Comparison of ENCODE assay signal across 10 cellular contexts in genomic region chr11:31809857-31810778, GRCh38. TPM values are rescaled to one million over a fixed set of nuclear protein-coding genes. Genes with fewer than 3 reads are reported as not detected.
A peak's percentile ranks its signal among the peaks of the same experiment; 100 is the strongest.
DNase-seq lines count a peak whose midpoint lies in the region; ATAC-seq and TF ChIP-seq lines count a peak whose summit lies in the region.
"Had no signal": no experiment of that assay in that cellular context is flagged by ENCODE, and none has a peak within 500 bp of the region (broad histone marks: within the 10 kb centered on the region; RNA-seq: fewer than 3 reads in every experiment).

No MANE protein-coding gene starts in this region.

- H3K4me1 ChIP-seq in smooth muscle cell (ENCODE audit: low read depth), result peaks cover 70% of the 10 kb centered on the region

- 2% methylated on average over 76 of the region's 91 CpGs for WGBS in smooth muscle cell (ENCODE audit: low lambda C conversion rate)

- peak overlapping the region; percentile 12 for H3K27ac Mint-ChIP-seq in activated naive CD8-positive, alpha-beta T cell treated with anti-CD3 and anti-CD28 coated beads, Interleukin-2, amount 10 ng/mL, durations not matched to agents 7 days and 5 days

- peaks cover 6% of the 10 kb centered on the region for H3K36me3 Mint-ChIP-seq in activated naive CD8-positive, alpha-beta T cell treated with anti-CD3 and anti-CD28 coated beads, Interleukin-2, amount 10 ng/mL, durations not matched to agents 7 days and 5 days

- no peaks in the 10 kb centered on the region for H3K79me2 ChIP-seq in smooth muscle cell (ENCODE audit: low read depth)

- peaks cover 13% of the 10 kb centered on the region for H4K20me1 ChIP-seq in smooth muscle cell (ENCODE audit: low read depth)

- POLR2A ChIA-PET in activated naive CD8-positive, alpha-beta T cell treated with anti-CD3 and anti-CD28 coated beads, Interleukin-2, amount 10 ng/mL, durations not matched to agents 7 days and 5 days (lab: Charles Lee), result interaction anchor here (0.6 kb wide), 1 partner anchor 13 kb away, joined by 5 read pairs; no protein-coding TSS in a partner anchor

- H3K27me3 ChIP-seq in smooth muscle cell (ENCODE audit: low read depth), result peaks cover 100% of the 10 kb centered on the region

- peak overlapping the region; percentile 93 for H3K4me2 ChIP-seq in smooth muscle cell

- H3K4me1 Mint-ChIP-seq in activated naive CD8-positive, alpha-beta T cell treated with anti-CD3 and anti-CD28 coated beads, Interleukin-2, amount 10 ng/mL, durations not matched to agents 7 days and 5 days, result peaks cover 27% of the 10 kb centered on the region

- H2AFZ ChIP-seq in smooth muscle cell (ENCODE audit: low read depth), result peak overlapping the region; percentile 72

- no peak for ATAC-seq in activated naive CD8-positive, alpha-beta T cell treated with anti-CD3 and anti-CD28 coated beads, Interleukin-2, amount 10 ng/mL, durations not matched to agents 7 days and 5 days (ENCODE audit: low read depth)
- ATAC-seq in GM21447 (IDR thresholded peaks at IDR 0.05; ENCODE audit: unreplicated experiment), result no peak

- H3K27me3 Mint-ChIP-seq in activated naive CD8-positive, alpha-beta T cell treated with anti-CD3 and anti-CD28 coated beads, Interleukin-2, amount 10 ng/mL, durations not matched to agents 7 days and 5 days, result peaks cover 83% of the 10 kb centered on the region

- H3K27ac ChIP-seq in smooth muscle cell (ENCODE audit: low read depth), result no peak overlapping the region

- H3K4me3 ChIP-seq in iPS-11a (ENCODE audit: low read depth, low read length) (peak overlapping the region; percentile 20), smooth muscle cell (peak overlapping the region; percentile 44)

- no peaks in the 10 kb centered on the region for H3K9me3 ChIP-seq in smooth muscle cell (replicated peaks; ENCODE audit: low read depth)

- DNase-seq in EL (peak; percentile 58), LHCN-M2 (ENCODE audit: low read depth) (peak; percentile 31), smooth muscle cell (lab: John Stamatoyannopoulos, UW; ENCODE audit: unreplicated experiment) (no peak), iPS-NIHi11 (ENCODE audit: low spot score) (no peak)
- no peak for DNase-seq in activated naive CD8-positive, alpha-beta T cell treated with anti-CD3 and anti-CD28 coated beads, Interleukin-2, amount 10 ng/mL, durations not matched to agents 7 days and 5 days
- no peak for DNase-seq in stimulated activated naive CD4-positive, alpha-beta T cell treated with Interleukin-2 at 50 U/mL for 16 hours (lab: John Stamatoyannopoulos, UW)

- no peaks in the 10 kb centered on the region for H3F3A ChIP-seq in smooth muscle cell (ENCODE audit: low read depth)

- H3K9ac ChIP-seq in smooth muscle cell (ENCODE audit: low read depth), result no peak overlapping the region

- H3K9me3 Mint-ChIP-seq in activated naive CD8-positive, alpha-beta T cell treated with anti-CD3 and anti-CD28 coated beads, Interleukin-2, amount 10 ng/mL, durations not matched to agents 7 days and 5 days, result no peaks in the 10 kb centered on the region

- H3K4me3 Mint-ChIP-seq in activated naive CD8-positive, alpha-beta T cell treated with anti-CD3 and anti-CD28 coated beads, Interleukin-2, amount 10 ng/mL, durations not matched to agents 7 days and 5 days, result peak overlapping the region; percentile 82

- H3K36me3 ChIP-seq in smooth muscle cell (ENCODE audit: low read depth), result no peaks in the 10 kb centered on the region

- TF ChIP-seq CTCF in smooth muscle cell (IDR thresholded peaks at IDR 0.05; ENCODE audit: borderline replicate concordance, insufficient read depth, poor library complexity, severe bottlenecking), result no peak

RNA-seq across cellular contexts. Expression of gene PAX6, which starts 1.0 kb away (rescaled TPM):
- 0.23 and 0.58 TPM in 2 replicates for total RNA-seq in LHCN-M2 (2014; rRNA removed)
- 0.38 TPM for polyA plus RNA-seq in LHCN-M2 (2012)
- not detected for total RNA-seq in activated naive CD8-positive, alpha-beta T cell treated with anti-CD3 and anti-CD28 coated beads, Interleukin-2, amount 10 ng/mL, durations not matched to agents 7 days and 5 days
- total RNA-seq in smooth muscle cell, result not detected in 2 replicates
- polyA plus RNA-seq in smooth muscle cell, result 0.31 TPM in 1 of 2 replicates, not detected in the other
- total RNA-seq: activated CD8-positive, alpha-beta memory T cell treated with anti-CD3 and anti-CD28 coated beads for 36 hours; subcutaneous adipose tissue had no signal

Comparison
In these comparisons a context has a peak if more than half of its experiments do, and no peak if none do; other contexts are left out.
1. DNase-seq: peak in EL (single experiment) and LHCN-M2 (single experiment); none in activated naive CD8-positive, alpha-beta T cell treated with anti-CD3 and anti-CD28 coated beads, Interleukin-2, amount 10 ng/mL, durations not matched to agents 7 days and 5 days (single experiment), smooth muscle cell (single experiment), stimulated activated naive CD4-positive, alpha-beta T cell treated with Interleukin-2 at 50 U/mL for 16 hours (single experiment) and iPS-NIHi11 (single experiment).